8 cellular contexts compared by ENCODE assay signal in the genomic region with DNA sequence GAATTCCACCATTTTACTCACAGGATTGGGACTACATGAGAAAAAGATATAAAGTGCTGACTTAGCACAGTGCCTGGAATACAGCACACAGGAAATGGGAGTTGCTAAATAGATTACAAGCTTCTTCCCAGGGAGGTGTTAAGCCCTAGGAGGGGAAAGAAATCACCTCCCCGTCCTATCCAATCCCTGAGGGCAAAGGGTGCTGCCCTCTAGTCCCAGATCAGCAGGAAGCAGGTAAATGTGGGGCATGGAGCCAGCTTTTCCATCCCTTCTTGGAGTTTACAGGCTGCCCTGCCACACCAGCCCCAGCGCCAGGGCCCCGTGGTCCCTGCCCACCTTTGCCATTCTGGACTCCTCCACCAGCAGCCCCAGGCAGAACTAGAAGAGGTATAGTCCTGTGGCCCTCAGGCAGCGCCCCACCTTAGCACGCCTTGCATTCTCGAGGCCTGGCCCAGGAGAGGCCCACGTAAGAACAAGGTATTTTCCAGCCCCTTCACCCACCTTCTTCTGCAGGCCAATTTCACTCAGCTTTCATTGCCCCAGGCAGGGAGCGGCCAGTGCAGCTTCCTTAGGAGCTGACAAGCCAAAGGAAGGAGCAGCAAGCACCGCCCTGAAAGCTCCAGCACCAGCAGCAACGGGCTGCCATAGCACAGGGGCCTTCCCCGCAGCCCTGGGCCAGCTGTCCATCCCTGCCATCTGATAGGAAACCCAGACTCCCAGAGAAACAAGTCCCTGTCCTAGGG. TPM values are rescaled to one million over a fixed set of nuclear protein-coding genes. Genes with fewer than 3 reads are reported as not detected.
A peak's percentile ranks its signal among the peaks of the same experiment; 100 is the strongest.
DNase-seq lines count a peak whose midpoint lies in the region; ATAC-seq and TF ChIP-seq lines count a peak whose summit lies in the region.

No MANE protein-coding gene starts in this region.

- H3K9me3 ChIP-seq in left ventricle myocardium inferior (replicated peaks) = no peaks in the 10 kb centered on the region
- no peaks in the 10 kb centered on the region for H3K9me3 ChIP-seq in skeletal muscle tissue (ENCODE audit: control insufficient read depth in 3 of 3, low read length in 3 of 3)

- peak overlapping the region; percentile 87 for H3K4me3 Mint-ChIP-seq in HFFc6
- H3K4me3 Mint-ChIP-seq in WTC11 = peak overlapping the region; percentile 55

- peaks cover 98% of the 10 kb centered on the region for H3K4me1 Mint-ChIP-seq in HFFc6 (ENCODE audit: low read depth)
- peaks cover 91% of the 10 kb centered on the region for H3K4me1 Mint-ChIP-seq in WTC11

- POLR2A ChIA-PET in WTC11 (lab: Charles Lee) = interaction anchor here (0.8 to 7.7 kb wide), 13 partner anchors 10 to 113 kb away, joined by 4 to 198 read pairs (median 7); a partner anchor contains a TSS

- peaks cover 4% of the 10 kb centered on the region; the same call in 1 of the 2 replicates for H3K27me3 Mint-ChIP-seq in HFFc6 (ENCODE audit: insufficient read depth)
- no peaks in the 10 kb centered on the region; the same call in 1 of the 2 replicates for H3K27me3 Mint-ChIP-seq in WTC11 (ENCODE audit: low read depth)

- H3K36me3 ChIP-seq in left ventricle myocardium inferior (peaks cover 11% of the 10 kb centered on the region), skeletal muscle tissue (ENCODE audit: control insufficient read depth in 3 of 3, insufficient read depth in 3 of 3, low read length in 3 of 3) (peaks cover 0 to 7% (median 5%) of the 10 kb centered on the region in 3 donors)

- peak overlapping the region; percentile 82 to 89 (median 89) for H3K9ac ChIP-seq in skeletal muscle tissue (ENCODE audit: low read depth in 1 of 3, low read length in 3 of 3)

- ATAC-seq in WTC11 = no peak

- peak overlapping the region; percentile 96 for H3K27ac ChIP-seq in left ventricle myocardium inferior (replicated peaks)
- peak overlapping the region; percentile 99 for H3K27ac ChIP-seq in skeletal muscle tissue (ENCODE audit: low read depth, low read length)

- peak; percentile 28 for TF ChIP-seq CTCF in HFFc6 (IDR thresholded peaks at IDR 0.05)
- no peak for TF ChIP-seq CTCF in WTC11 (IDR thresholded peaks at IDR 0.05)
- TF ChIP-seq CTCF in left ventricle myocardium inferior (IDR thresholded peaks at IDR 0.05; ENCODE audit: borderline replicate concordance) = no peak

- H3K4me1 ChIP-seq in left ventricle myocardium inferior = peaks cover 100% of the 10 kb centered on the region
- peaks cover 92 to 99% (median 95%) of the 10 kb centered on the region in 3 donors for H3K4me1 ChIP-seq in skeletal muscle tissue (ENCODE audit: control insufficient read depth in 3 of 3, insufficient read depth in 3 of 3, low read length in 3 of 3)

- peaks cover 27% of the 10 kb centered on the region for H3K36me3 Mint-ChIP-seq in HFFc6 (ENCODE audit: low read depth)
- H3K36me3 Mint-ChIP-seq in WTC11 = no peaks in the 10 kb centered on the region

- intact Hi-C loops in left ventricle myocardium inferior (cut with micrococcal nuclease) = loop anchor here (5.0 kb wide), 1 partner anchor 38 kb away; a partner anchor contains a TSS

- H3K27me3 ChIP-seq in left ventricle myocardium inferior (ENCODE audit: low read depth) (no peaks in the 10 kb centered on the region), skeletal muscle tissue (ENCODE audit: control insufficient read depth in 3 of 3, insufficient read depth in 3 of 3, low read length in 3 of 3) (no peaks in the 10 kb centered on the region)

- H3K4me3 ChIP-seq in left ventricle myocardium inferior (peak overlapping the region; percentile 47), skeletal muscle tissue (ENCODE audit: low read length in 3 of 3) (peak overlapping the region; percentile 33 to 61 (median 58))

- DNase-seq in HFFc6 (peak; percentile 43), WTC11 (ENCODE audit: low spot score) (peak; percentile 40), left ventricle myocardium inferior (no peak), cerebellar nuclear complex (lab: John Stamatoyannopoulos, UW) (no peak), NCI-H1048 (lab: John Stamatoyannopoulos, UW) (no peak), globus pallidus (ENCODE audit: low spot score) (no peak), hypothalamus (lab: John Stamatoyannopoulos, UW) (no peak)

- no peaks in the 10 kb centered on the region for H3K9me3 Mint-ChIP-seq in HFFc6
- no peaks in the 10 kb centered on the region for H3K9me3 Mint-ChIP-seq in WTC11

- CTCF ChIA-PET in WTC11 (lab: Charles Lee) = interaction anchor here (0.5 to 10.5 kb wide), 18 partner anchors 9 to 200 kb away, joined by 3 to 717 read pairs (median 13); a partner anchor contains a TSS

- H3K27ac Mint-ChIP-seq in HFFc6 (peak overlapping the region; percentile 97), WTC11 (peak overlapping the region; percentile 98)

TF ChIP-seq in WTC11, 78 proteins besides CTCF, POLR2A, EP300 and RAD21:
- TF ChIP-seq, protein P1, sequence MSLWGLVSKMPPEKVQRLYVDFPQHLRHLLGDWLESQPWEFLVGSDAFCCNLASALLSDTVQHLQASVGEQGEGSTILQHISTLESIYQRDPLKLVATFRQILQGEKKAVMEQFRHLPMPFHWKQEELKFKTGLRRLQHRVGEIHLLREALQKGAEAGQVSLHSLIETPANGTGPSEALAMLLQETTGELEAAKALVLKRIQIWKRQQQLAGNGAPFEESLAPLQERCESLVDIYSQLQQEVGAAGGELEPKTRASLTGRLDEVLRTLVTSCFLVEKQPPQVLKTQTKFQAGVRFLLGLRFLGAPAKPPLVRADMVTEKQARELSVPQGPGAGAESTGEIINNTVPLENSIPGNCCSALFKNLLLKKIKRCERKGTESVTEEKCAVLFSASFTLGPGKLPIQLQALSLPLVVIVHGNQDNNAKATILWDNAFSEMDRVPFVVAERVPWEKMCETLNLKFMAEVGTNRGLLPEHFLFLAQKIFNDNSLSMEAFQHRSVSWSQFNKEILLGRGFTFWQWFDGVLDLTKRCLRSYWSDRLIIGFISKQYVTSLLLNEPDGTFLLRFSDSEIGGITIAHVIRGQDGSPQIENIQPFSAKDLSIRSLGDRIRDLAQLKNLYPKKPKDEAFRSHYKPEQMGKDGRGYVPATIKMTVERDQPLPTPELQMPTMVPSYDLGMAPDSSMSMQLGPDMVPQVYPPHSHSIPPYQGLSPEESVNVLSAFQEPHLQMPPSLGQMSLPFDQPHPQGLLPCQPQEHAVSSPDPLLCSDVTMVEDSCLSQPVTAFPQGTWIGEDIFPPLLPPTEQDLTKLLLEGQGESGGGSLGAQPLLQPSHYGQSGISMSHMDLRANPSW (CRISPR knock-in tag; conservative IDR thresholded peaks at IDR 0.05; ENCODE audit: low read depth) = no peak
- TF ChIP-seq CREM (CRISPR knock-in tag; IDR thresholded peaks at IDR 0.05) = no peak
- TF ChIP-seq ZNF423 (CRISPR knock-in tag; IDR thresholded peaks at IDR 0.05) = no peak
- TF ChIP-seq TCF7 (CRISPR knock-in tag; IDR thresholded peaks at IDR 0.05; ENCODE audit: low read depth) = no peak
- TF ChIP-seq, protein P2, sequence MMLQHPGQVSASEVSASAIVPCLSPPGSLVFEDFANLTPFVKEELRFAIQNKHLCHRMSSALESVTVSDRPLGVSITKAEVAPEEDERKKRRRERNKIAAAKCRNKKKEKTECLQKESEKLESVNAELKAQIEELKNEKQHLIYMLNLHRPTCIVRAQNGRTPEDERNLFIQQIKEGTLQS (CRISPR knock-in tag; conservative IDR thresholded peaks at IDR 0.05) = no peak
- TF ChIP-seq SOX15 (CRISPR knock-in tag; IDR thresholded peaks at IDR 0.05) = no peak
- TF ChIP-seq, protein P3, sequence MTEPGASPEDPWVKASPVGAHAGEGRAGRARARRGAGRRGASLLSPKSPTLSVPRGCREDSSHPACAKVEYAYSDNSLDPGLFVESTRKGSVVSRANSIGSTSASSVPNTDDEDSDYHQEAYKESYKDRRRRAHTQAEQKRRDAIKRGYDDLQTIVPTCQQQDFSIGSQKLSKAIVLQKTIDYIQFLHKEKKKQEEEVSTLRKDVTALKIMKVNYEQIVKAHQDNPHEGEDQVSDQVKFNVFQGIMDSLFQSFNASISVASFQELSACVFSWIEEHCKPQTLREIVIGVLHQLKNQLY (CRISPR knock-in tag; IDR thresholded peaks at IDR 0.05) = no peak
- TF ChIP-seq NR1H2 (CRISPR knock-in tag; IDR thresholded peaks at IDR 0.05) = no peak
- TF ChIP-seq ZNF416 (CRISPR knock-in tag; IDR thresholded peaks at IDR 0.05) = no peak

RNA-seq across cellular contexts. Expression of a gene that starts 28.8 kb away (rescaled TPM):
- 1,000 to 10,000 TPM; 2,131 to 2,494 (median 2,241) TPM for total RNA-seq in HFFc6 (2021; fragmentation: NEBNext Ultra II Directional; extraction: Animal tissue kit (Norgen Biotek cat#: 25700))
- total RNA-seq in WTC11 (2021) (3,149 to 3,505 TPM (median 3,452 TPM) in 3 replicates), left ventricle myocardium inferior (712 TPM), skeletal muscle tissue (2,458 TPM)

RNA-seq across cellular contexts. Expression of a gene that starts 35.2 kb away (rescaled TPM):
- 100 to 1,000 TPM in 1 of 6 experiments, 10 to 100 TPM in 5; 76.5 to 102 (median 83.1) TPM for total RNA-seq in HFFc6 (2021; fragmentation: NEBNext Ultra II Directional; extraction: Animal tissue kit (Norgen Biotek cat#: 25700))
- total RNA-seq in WTC11 (2021) = 147 to 181 TPM (median 162 TPM) in 3 replicates
- total RNA-seq in left ventricle myocardium inferior = 36.0 TPM
- total RNA-seq in skeletal muscle tissue = 87.2 TPM

RNA-seq across cellular contexts. Expression of a gene that starts 35.8 kb away (rescaled TPM):
- 100 to 1,000 TPM; 219 to 290 (median 253) TPM for total RNA-seq in HFFc6 (2021; fragmentation: NEBNext Ultra II Directional; extraction: Animal tissue kit (Norgen Biotek cat#: 25700))
- total RNA-seq in WTC11 (2021) (96.6 to 132 TPM (median 99.2 TPM) in 3 replicates), left ventricle myocardium inferior (59.8 TPM), skeletal muscle tissue (20.9 TPM)

Comparison
In these comparisons a context has a peak if more than half of its experiments do, and no peak if none do; other contexts are left out.
1. DNase-seq: peak in HFFc6 (single experiment) and WTC11 (single experiment); none in left ventricle myocardium inferior (single experiment), cerebellar nuclear complex (0 of 2), NCI-H1048 (single experiment), globus pallidus (single experiment) and hypothalamus (0 of 51).